ENCODE assay signal across 1 cellular context in the genomic region with DNA sequence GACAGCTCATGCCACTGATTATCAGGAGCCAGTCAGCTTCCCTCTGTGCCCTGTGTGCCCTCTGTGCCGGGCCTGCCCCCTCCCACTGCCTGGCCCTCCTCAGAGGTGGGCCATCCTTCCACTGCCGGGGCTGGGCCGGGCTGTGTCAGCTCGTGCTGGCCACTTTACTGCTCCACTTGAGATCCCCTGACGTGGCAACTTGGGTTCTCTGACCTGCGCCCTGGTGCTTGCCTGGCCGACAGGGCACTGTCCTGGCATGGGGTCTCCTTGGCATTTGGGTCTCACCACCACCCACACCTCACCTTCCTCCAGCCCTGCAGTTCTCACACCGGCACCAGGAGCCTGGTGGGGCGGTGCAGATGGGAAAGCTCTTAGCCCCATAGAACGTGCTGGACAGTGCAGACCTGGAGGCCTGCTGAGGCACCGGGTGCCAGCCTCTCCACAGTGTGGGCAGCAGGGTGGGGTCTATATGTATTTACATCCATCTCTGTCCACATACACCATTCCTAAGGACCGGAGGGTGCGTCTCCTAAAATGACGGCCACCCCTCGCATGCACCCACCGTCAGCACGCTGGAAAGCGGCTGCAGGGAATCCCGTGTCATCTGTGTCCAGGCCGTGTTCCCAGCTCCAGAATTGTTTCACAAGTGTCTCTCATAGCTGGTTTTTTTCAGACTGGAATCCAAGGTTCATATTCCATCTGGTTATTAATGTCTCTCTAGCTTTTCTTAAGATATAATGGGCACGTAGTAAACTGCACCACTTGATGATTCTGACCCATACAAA.
TF ChIP-seq lines count a peak whose summit lies in the region.

No MANE protein-coding gene starts in this region.

TF ChIP-seq in WTC11, 78 proteins besides CTCF, POLR2A, EP300 and RAD21 (continued from another document):
- TF ChIP-seq, protein P1, sequence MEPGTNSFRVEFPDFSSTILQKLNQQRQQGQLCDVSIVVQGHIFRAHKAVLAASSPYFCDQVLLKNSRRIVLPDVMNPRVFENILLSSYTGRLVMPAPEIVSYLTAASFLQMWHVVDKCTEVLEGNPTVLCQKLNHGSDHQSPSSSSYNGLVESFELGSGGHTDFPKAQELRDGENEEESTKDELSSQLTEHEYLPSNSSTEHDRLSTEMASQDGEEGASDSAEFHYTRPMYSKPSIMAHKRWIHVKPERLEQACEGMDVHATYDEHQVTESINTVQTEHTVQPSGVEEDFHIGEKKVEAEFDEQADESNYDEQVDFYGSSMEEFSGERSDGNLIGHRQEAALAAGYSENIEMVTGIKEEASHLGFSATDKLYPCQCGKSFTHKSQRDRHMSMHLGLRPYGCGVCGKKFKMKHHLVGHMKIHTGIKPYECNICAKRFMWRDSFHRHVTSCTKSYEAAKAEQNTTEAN (CRISPR knock-in tag; IDR thresholded peaks at IDR 0.05): no peak
- TF ChIP-seq ZNF317 (CRISPR knock-in tag; IDR thresholded peaks at IDR 0.05; ENCODE audit: borderline replicate concordance, low read depth) (no peak), SMAD3 (CRISPR knock-in tag; IDR thresholded peaks at IDR 0.05; ENCODE audit: borderline replicate concordance) (no peak), JAZF1 (CRISPR knock-in tag; IDR thresholded peaks at IDR 0.05) (no peak), NR1H2 (CRISPR knock-in tag; IDR thresholded peaks at IDR 0.05) (no peak)
- TF ChIP-seq, protein P2, sequence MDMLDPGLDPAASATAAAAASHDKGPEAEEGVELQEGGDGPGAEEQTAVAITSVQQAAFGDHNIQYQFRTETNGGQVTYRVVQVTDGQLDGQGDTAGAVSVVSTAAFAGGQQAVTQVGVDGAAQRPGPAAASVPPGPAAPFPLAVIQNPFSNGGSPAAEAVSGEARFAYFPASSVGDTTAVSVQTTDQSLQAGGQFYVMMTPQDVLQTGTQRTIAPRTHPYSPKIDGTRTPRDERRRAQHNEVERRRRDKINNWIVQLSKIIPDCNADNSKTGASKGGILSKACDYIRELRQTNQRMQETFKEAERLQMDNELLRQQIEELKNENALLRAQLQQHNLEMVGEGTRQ (CRISPR knock-in tag; IDR thresholded peaks at IDR 0.05): no peak
TF ChIP-seq in WTC11: peak in this region for 0.
